ENCODE assay signal across 7 cellular contexts in genomic region chr3:24185738-24186384, GRCh38.
DNase-seq lines count a peak whose midpoint lies in the region; ATAC-seq and TF ChIP-seq lines count a peak whose summit lies in the region.

No MANE protein-coding gene starts in this region.

- CTCF ChIA-PET in OCI-LY7 (lab: Charles Lee; ENCODE audit: unreplicated experiment), result no interaction called here

- H3K36me3 ChIP-seq in OCI-LY7 (ENCODE audit: insufficient read depth, low read length), result no peaks in the 10 kb centered on the region
- no peaks in the 10 kb centered on the region for H3K36me3 ChIP-seq in breast epithelium

- TF ChIP-seq CTCF in OCI-LY7 (conservative IDR thresholded peaks at IDR 0.05; ENCODE audit: low read length) (peak; percentile 79), breast epithelium (IDR thresholded peaks at IDR 0.05) (peak; percentile 49 to 69 (median 49))

- H3K27ac ChIP-seq in OCI-LY7 (ENCODE audit: low read depth, low read length, poor library complexity, severe bottlenecking) (no peak overlapping the region), breast epithelium (no peak overlapping the region)

- intact Hi-C loops in OCI-LY7 (cut with micrococcal nuclease; ENCODE audit: unreplicated experiment), result loop anchor here (1.0 to 10.0 kb wide), 3 partner anchors 32 to 101 kb away; no protein-coding TSS in a partner anchor
- intact Hi-C loops in breast epithelium (cut with DNase I; ENCODE audit: low total_unique reads), result no loop called here

- no peaks in the 10 kb centered on the region for H3K9me2 ChIP-seq in OCI-LY7 (ENCODE audit: insufficient read depth, low read length)

- H3K4me3 ChIP-seq in OCI-LY7 (ENCODE audit: low read depth, low read length, poor library complexity, severe bottlenecking) (no peak overlapping the region), breast epithelium (no peak overlapping the region)

- no peak for TF ChIP-seq POLR2A in breast epithelium (IDR thresholded peaks at IDR 0.05)

- ATAC-seq in GM19452 (IDR thresholded peaks at IDR 0.05; ENCODE audit: unreplicated experiment), result peak; percentile 88
- peak; percentile 89 for ATAC-seq in HG03442 (IDR thresholded peaks at IDR 0.05; ENCODE audit: unreplicated experiment)

- H2AFZ ChIP-seq in OCI-LY7 (ENCODE audit: low read length), result no peak overlapping the region

- no peaks in the 10 kb centered on the region for H3K9me3 ChIP-seq in OCI-LY7 (ENCODE audit: low read length)
- no peaks in the 10 kb centered on the region for H3K9me3 ChIP-seq in breast epithelium

- DNase-seq in G401 (ENCODE audit: low spot score), result peak; percentile 12
- peak; percentile 59 for DNase-seq in OCI-LY7 (ENCODE audit: low spot score)
- no peak for DNase-seq in breast epithelium (ENCODE audit: low spot score in 2 of 2)
- peak; percentile 49 for DNase-seq in kidney glomerular epithelial cell (lab: John Stamatoyannopoulos, UW)
- peak; percentile 3 for DNase-seq in stimulated activated CD8-positive, alpha-beta memory T cell treated with anti-CD3 and anti-CD28 coated beads, Interleukin-15, amount 100 ng/mL, for 48 hours (ENCODE audit: low read depth in 2 of 2)

- H3K4me2 ChIP-seq in OCI-LY7 (ENCODE audit: low read length), result no peak overlapping the region

- POLR2A ChIA-PET in OCI-LY7 (lab: Charles Lee), result interaction anchor here (0.6 kb wide), 1 partner anchor 33 kb away, joined by 4 read pairs; no protein-coding TSS in a partner anchor

- no peaks in the 10 kb centered on the region for H3K4me1 ChIP-seq in OCI-LY7 (ENCODE audit: insufficient read depth, low read length, poor library complexity, severe bottlenecking)
- H3K4me1 ChIP-seq in breast epithelium, result no peaks in the 10 kb centered on the region

- in situ Hi-C loops in G401 (cut with HindIII; ENCODE audit: low sequenced_read_pairs), result no loop called here

- no TSS peak for BruUV-seq in OCI-LY7 (replicated peaks; lab: Mats Ljungman, UMichigan)

- H4K20me1 ChIP-seq in OCI-LY7 (ENCODE audit: insufficient read depth, low read length), result no peaks in the 10 kb centered on the region

- no peaks in the 10 kb centered on the region for H3K27me3 ChIP-seq in breast epithelium

- H3K79me2 ChIP-seq in OCI-LY7 (ENCODE audit: insufficient read depth, low read depth, low read length), result no peaks in the 10 kb centered on the region

Comparison
In these comparisons a context has a peak if more than half of its experiments do, and no peak if none do; other contexts are left out.
1. DNase-seq: peak in G401 (single experiment), OCI-LY7 (single experiment), kidney glomerular epithelial cell (single experiment) and stimulated activated CD8-positive, alpha-beta memory T cell treated with anti-CD3 and anti-CD28 coated beads, Interleukin-15, amount 100 ng/mL, for 48 hours (2 of 2); none in breast epithelium (0 of 2).